Comparison of ENCODE assay signal across 23 cellular contexts in genomic region chr19:43077881-43078280, GRCh38. TPM values are rescaled to one million over a fixed set of nuclear protein-coding genes. Genes with fewer than 3 reads are reported as not detected.
DNase-seq lines count a peak whose midpoint lies in the region; FAIRE-seq and TF ChIP-seq lines count a peak whose summit lies in the region.
"Not testable (repeated sequence)": the region's sequence is repeated elsewhere in the genome, so short reads cannot be mapped to it uniquely, and the experiment has no call there.
"Had no signal": no experiment of that assay in that cellular context is flagged by ENCODE, and none has a peak within 500 bp of the region (broad histone marks: within the 10 kb centered on the region; RNA-seq: fewer than 3 reads in every experiment).

No MANE protein-coding gene starts in this region.

- in situ Hi-C loops in brain microvascular endothelial cell (cut with HindIII; ENCODE audit: low pct_ligation_motif_present, low sequenced_read_pairs) = not testable (repeated sequence)

- POLR2A ChIA-PET in AG04450 (lab: Yijun Ruan, JAX) = not testable (repeated sequence)

- CTCF ChIA-PET in AG04450 (lab: Charles Lee) = not testable (repeated sequence)

- H3K27ac ChIP-seq in AG04450 (ENCODE audit: low read depth, low read length) = peak overlapping the region; percentile 39
- peak overlapping the region; percentile 79 for H3K27ac ChIP-seq in SJSA1
- H3K27ac ChIP-seq in brain microvascular endothelial cell = peak overlapping the region; percentile 67

- DNase-seq in AG04450 (ENCODE audit: low read depth, low spot score) = not testable (repeated sequence)
- DNase-seq in GM03348 (ENCODE audit: low spot score) (peak; percentile 70), HTR-8/SVneo (ENCODE audit: insufficient read length, low spot score) (peak; percentile 34), SJSA1 (ENCODE audit: low read depth in 1 of 2, low spot score in 2 of 2) (peak; percentile 24 to 71), brain microvascular endothelial cell (peak; percentile 63), fibroblast of gingiva (ENCODE audit: low read depth) (peak; percentile 45), hepatic stellate cell (ENCODE audit: low spot score) (peak; percentile 34), skeletal muscle cell (ENCODE audit: low read depth) (peak; percentile 0)

- TF ChIP-seq CTCF in AG04450 (IDR thresholded peaks at IDR 0.05; ENCODE audit: low read depth, low read length); brain microvascular endothelial cell (IDR thresholded peaks at IDR 0.05; ENCODE audit: low read depth, low read length, missing control alignments): not testable (repeated sequence)

- not testable (repeated sequence) for H3K27me3 ChIP-seq in AG04450 (ENCODE audit: control insufficient read depth, insufficient read depth, low read length); SJSA1 (replicated peaks); brain microvascular endothelial cell (replicated peaks)

- not testable (repeated sequence) for H3K36me3 ChIP-seq in SJSA1; brain microvascular endothelial cell (replicated peaks)

- peak; percentile 95 for FAIRE-seq in HTR-8/SVneo (lab: Jason Lieb, UNC)

- H3K9me3 ChIP-seq in AG04450 (ENCODE audit: control insufficient read depth, insufficient read depth, low read length); SJSA1 (replicated peaks): not testable (repeated sequence)

- not testable (repeated sequence) for H3K4me3 ChIP-seq in AG04450 (ENCODE audit: low read depth, low read length); SJSA1; brain microvascular endothelial cell (ENCODE audit: low read depth, low read length); skeletal muscle cell (ENCODE audit: low read depth, low read length)

- not testable (repeated sequence) for H3K4me1 ChIP-seq in SJSA1 (replicated peaks)

RNA-seq across cellular contexts. Expression of gene PSG2, which starts 4.6 kb away (rescaled TPM):
- 0.71 and 1.0 TPM in 2 replicates for polyA plus RNA-seq in AG04450 (2011; rRNA removed)
- polyA minus RNA-seq in AG04450 (2011; rRNA and poly(A)+ RNA removed) = not detected in 2 replicates
- not detected in 2 replicates for total RNA-seq in SJSA1 (2014; rRNA removed; shearing (Covaris generic))
- total RNA-seq: activated CD4-positive, alpha-beta T cell treated with anti-CD3 and anti-CD28 coated beads, Interleukin-2, amount 10 ng/mL, durations not matched to agents 24 days and 14 days; activated CD8-positive, alpha-beta memory T cell treated with anti-CD3 and anti-CD28 coated beads for 36 hours; activated naive CD8-positive, alpha-beta T cell treated with anti-CD3 and anti-CD28 coated beads for 36 hours; chondrocyte; epithelial cell of proximal tubule; glomerular endothelial cell; HepG2; mononuclear cell; ovary; renal cortical epithelial cell; Right ventricle myocardium superior; smooth muscle cell; thyroid gland had no signal
- polyA plus RNA-seq: CD4-positive, CD25-positive, alpha-beta regulatory T cell; HepG2; ovary; smooth muscle cell had no signal

RNA-seq across cellular contexts. Expression of gene PSG11, which starts 51.6 kb away (rescaled TPM):
- polyA plus RNA-seq in AG04450 (2011; rRNA removed) = 0.11 TPM in 1 of 2 replicates, not detected in the other
- not detected in 2 replicates for polyA minus RNA-seq in AG04450 (2011; rRNA and poly(A)+ RNA removed)
- total RNA-seq in SJSA1 (2014; rRNA removed; shearing (Covaris generic)) = not detected in 2 replicates
- total RNA-seq: activated CD4-positive, alpha-beta T cell treated with anti-CD3 and anti-CD28 coated beads, Interleukin-2, amount 10 ng/mL, durations not matched to agents 24 days and 14 days; activated CD8-positive, alpha-beta memory T cell treated with anti-CD3 and anti-CD28 coated beads for 36 hours; activated naive CD8-positive, alpha-beta T cell treated with anti-CD3 and anti-CD28 coated beads for 36 hours; CD4-positive, CD25-positive, alpha-beta regulatory T cell; chondrocyte; epithelial cell of proximal tubule; glomerular endothelial cell; HepG2; lower leg skin; mononuclear cell; ovary; renal cortical epithelial cell; Right ventricle myocardium superior; smooth muscle cell; thyroid gland had no signal
- polyA plus RNA-seq: CD4-positive, CD25-positive, alpha-beta regulatory T cell; HepG2; ovary; smooth muscle cell had no signal
